Comparison of ENCODE assay signal across 7 cellular contexts in the genomic region with DNA sequence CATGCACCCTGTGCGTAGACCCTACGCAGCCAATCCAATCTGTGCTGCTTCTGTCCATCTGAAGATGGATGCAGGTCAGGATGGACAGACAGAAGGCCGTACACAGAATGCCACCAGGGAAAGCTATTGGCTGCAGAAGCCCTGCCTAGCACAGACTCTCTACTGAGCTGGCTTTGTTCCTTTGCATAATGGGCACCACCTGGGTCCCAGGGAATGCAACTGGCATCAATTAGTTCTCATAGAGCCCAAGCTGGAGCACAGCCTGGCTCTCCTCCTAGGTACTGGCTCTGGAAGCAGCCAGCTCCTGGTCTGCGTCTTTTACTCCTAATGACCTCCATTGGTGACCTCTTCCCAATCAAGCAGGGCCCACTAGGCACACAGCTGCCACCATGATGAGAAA.
"Had no signal": no experiment of that assay in that cellular context is flagged by ENCODE, and none has a peak within 500 bp of the region (broad histone marks: within the 10 kb centered on the region; RNA-seq: fewer than 3 reads in every experiment).

No MANE protein-coding gene starts in this region.

- H3K4me2 ChIP-seq: GM23338 had no signal

- H3K27ac ChIP-seq: HL-60 had no signal

- DNase-seq: H9, HCEC 1CT, KBM-7 had no signal

- H3K4me3 Mint-ChIP-seq: GM23338, H9 had no signal

- H2AFZ ChIP-seq: GM23338 had no signal

- H3K4me1 Mint-ChIP-seq: GM23338, IgD-negative memory B cell had no signal

- ATAC-seq: GM23338, HepG2 had no signal

- H3K27ac Mint-ChIP-seq: GM23338, H9, IgD-negative memory B cell had no signal

- H3K4me3 ChIP-seq: GM23338 had no signal
